In genomic region chr9:121449786-121450185, GRCh38 we compare ENCODE assay signal across 17 cellular contexts. TPM values are rescaled to one million over a fixed set of nuclear protein-coding genes. Genes with fewer than 3 reads are reported as not detected.
"Had no signal": no experiment of that assay in that cellular context is flagged by ENCODE, and none has a peak within 500 bp of the region (broad histone marks: within the 10 kb centered on the region; RNA-seq: fewer than 3 reads in every experiment).

No MANE protein-coding gene starts in this region.

- DNase-seq: IMR-90, Karpas-422, KG1, MG63, NCI-H1092 treated with DMSO at 0.1 percent for 48 hours, NCI-H1436, NCI-H2029, NCI-H2081 treated with DMSO at 0.1 percent for 48 hours, NCI-H2171, NCI-H226, NCI-H446, NCI-H524 treated with DMSO at 0.1 percent for 48 hours, RPMI8226, SHP77 treated with DMSO at 0.1 percent for 48 hours, SJCRH30 had no signal

- H3K27ac ChIP-seq: SJCRH30 had no signal

- H3K36me3 ChIP-seq: MG63, SJCRH30 had no signal

- H3K4me3 ChIP-seq: MG63, SJCRH30 had no signal

- ATAC-seq: HepG2 had no signal

- H3K9me3 ChIP-seq: MG63 had no signal

RNA-seq across cellular contexts. Expression of gene GGTA1, which starts 49.9 kb away (rescaled TPM):
- total RNA-seq: HepG2, HT1080, IMR-90, SJCRH30 had no signal
- polyA plus RNA-seq: HepG2, IMR-90 had no signal
